ENCODE assay signal across 1 cellular context in genomic region chr3:196287405-196288140, GRCh38.
TF ChIP-seq lines count a peak whose summit lies in the region.

PCYT1A (minus strand) TSS chr3:196287726; CDS start chr3:196270531, 17,195 bp downstream.

TF ChIP-seq in HepG2, 621 proteins besides CTCF, POLR2A, EP300 and RAD21 (continued from another document and continues in another):
- TF ChIP-seq, protein P1, sequence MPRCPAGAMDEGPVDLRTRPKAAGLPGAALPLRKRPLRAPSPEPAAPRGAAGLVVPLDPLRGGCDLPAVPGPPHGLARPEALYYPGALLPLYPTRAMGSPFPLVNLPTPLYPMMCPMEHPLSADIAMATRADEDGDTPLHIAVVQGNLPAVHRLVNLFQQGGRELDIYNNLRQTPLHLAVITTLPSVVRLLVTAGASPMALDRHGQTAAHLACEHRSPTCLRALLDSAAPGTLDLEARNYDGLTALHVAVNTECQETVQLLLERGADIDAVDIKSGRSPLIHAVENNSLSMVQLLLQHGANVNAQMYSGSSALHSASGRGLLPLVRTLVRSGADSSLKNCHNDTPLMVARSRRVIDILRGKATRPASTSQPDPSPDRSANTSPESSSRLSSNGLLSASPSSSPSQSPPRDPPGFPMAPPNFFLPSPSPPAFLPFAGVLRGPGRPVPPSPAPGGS (CRISPR knock-in tag; IDR thresholded peaks at IDR 0.05) = peak; percentile 85; the same call in 1 of the 2 replicates
- TF ChIP-seq NFIB (CRISPR knock-in tag; IDR thresholded peaks at IDR 0.05; ENCODE audit: borderline replicate concordance) (no peak), ZNF788 (CRISPR knock-in tag; IDR thresholded peaks at IDR 0.05; ENCODE audit: borderline replicate concordance) (peak; percentile 85; the same call in 1 of the 2 replicates), ZNF143 (CRISPR knock-in tag; IDR thresholded peaks at IDR 0.05) (peak; percentile 32; the same call in 1 of the 2 replicates), FOXC1 (CRISPR knock-in tag; IDR thresholded peaks at IDR 0.05; ENCODE audit: borderline replicate concordance) (peak; percentile 33; the same call in 1 of the 2 replicates), MEIS1 (CRISPR knock-in tag; IDR thresholded peaks at IDR 0.05; ENCODE audit: borderline replicate concordance) (no peak; the same call in 1 of the 2 replicates), RFX1 (IDR thresholded peaks at IDR 0.05) (peak; percentile 45; the same call in 1 of the 2 replicates), ZNF619 (CRISPR knock-in tag; IDR thresholded peaks at IDR 0.05) (0 out of 2 replicates have a peak, but pooled peaks have one; percentile 79), ATAD3A (CRISPR knock-in tag; IDR thresholded peaks at IDR 0.05) (no peak), MXD1 (CRISPR knock-in tag; IDR thresholded peaks at IDR 0.05) (0 out of 2 replicates have a peak, but pooled peaks have one; percentile 46), ZBTB8A (CRISPR knock-in tag; IDR thresholded peaks at IDR 0.05; ENCODE audit: borderline replicate concordance, low read depth) (no peak), KAT7 (CRISPR knock-in tag; IDR thresholded peaks at IDR 0.05; ENCODE audit: borderline replicate concordance) (peak; percentile 85), ZNF232 (CRISPR knock-in tag; IDR thresholded peaks at IDR 0.05; ENCODE audit: borderline replicate concordance) (peak; percentile 68), SAFB2 (CRISPR knock-in tag; IDR thresholded peaks at IDR 0.05; ENCODE audit: borderline replicate concordance, low read depth) (no peak; the same call in 1 of the 2 replicates), TRIM24 (CRISPR knock-in tag; IDR thresholded peaks at IDR 0.05) (no peak), SIN3B (IDR thresholded peaks at IDR 0.05; ENCODE audit: low read length) (peak; percentile 56; the same call in 1 of the 2 replicates), ADNP (CRISPR knock-in tag; IDR thresholded peaks at IDR 0.05) (peak; percentile 28), SAP130 (CRISPR knock-in tag; IDR thresholded peaks at IDR 0.05; ENCODE audit: low read depth) (peak; percentile 95), ZNF781 (CRISPR knock-in tag; IDR thresholded peaks at IDR 0.05; ENCODE audit: borderline replicate concordance, not compliant biosample characterization) (peak; percentile 85), KMT2B (CRISPR knock-in tag; IDR thresholded peaks at IDR 0.05) (peak; percentile 92), NCOR1 (IDR thresholded peaks at IDR 0.05; ENCODE audit: borderline replicate concordance, low read length) (no peak; the same call in 1 of the 2 replicates), NBN (conservative IDR thresholded peaks at IDR 0.05) (no peak), TBX2 (CRISPR knock-in tag; IDR thresholded peaks at IDR 0.05; ENCODE audit: borderline replicate concordance) (peak; percentile 72), ZIK1 (CRISPR knock-in tag; IDR thresholded peaks at IDR 0.05; ENCODE audit: borderline replicate concordance, low read depth) (no peak; the same call in 1 of the 2 replicates), FOSL2 (CRISPR knock-in tag; IDR thresholded peaks at IDR 0.05) (no peak; the same call in 1 of the 2 replicates), FLYWCH1 (CRISPR knock-in tag; IDR thresholded peaks at IDR 0.05) (no peak; the same call in 1 of the 2 replicates), GFI1 (CRISPR knock-in tag; IDR thresholded peaks at IDR 0.05; ENCODE audit: borderline replicate concordance) (peak; percentile 41; the same call in 1 of the 2 replicates), SNAPC4 (CRISPR knock-in tag; IDR thresholded peaks at IDR 0.05) (no peak)
- TF ChIP-seq, protein P2, sequence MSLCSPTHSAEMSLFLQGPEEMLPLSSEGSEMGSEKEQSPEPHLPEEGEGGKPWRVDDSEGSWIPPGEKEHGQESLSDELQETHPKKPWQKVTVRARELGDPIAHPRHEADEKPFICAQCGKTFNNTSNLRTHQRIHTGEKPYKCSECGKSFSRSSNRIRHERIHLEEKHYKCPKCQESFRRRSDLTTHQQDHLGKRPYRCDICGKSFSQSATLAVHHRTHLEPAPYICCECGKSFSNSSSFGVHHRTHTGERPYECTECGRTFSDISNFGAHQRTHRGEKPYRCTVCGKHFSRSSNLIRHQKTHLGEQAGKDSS (CRISPR knock-in tag; IDR thresholded peaks at IDR 0.05; ENCODE audit: borderline replicate concordance, low read depth) = 0 out of 2 replicates have a peak, but pooled peaks have one; percentile 66
- TF ChIP-seq, protein P3, sequence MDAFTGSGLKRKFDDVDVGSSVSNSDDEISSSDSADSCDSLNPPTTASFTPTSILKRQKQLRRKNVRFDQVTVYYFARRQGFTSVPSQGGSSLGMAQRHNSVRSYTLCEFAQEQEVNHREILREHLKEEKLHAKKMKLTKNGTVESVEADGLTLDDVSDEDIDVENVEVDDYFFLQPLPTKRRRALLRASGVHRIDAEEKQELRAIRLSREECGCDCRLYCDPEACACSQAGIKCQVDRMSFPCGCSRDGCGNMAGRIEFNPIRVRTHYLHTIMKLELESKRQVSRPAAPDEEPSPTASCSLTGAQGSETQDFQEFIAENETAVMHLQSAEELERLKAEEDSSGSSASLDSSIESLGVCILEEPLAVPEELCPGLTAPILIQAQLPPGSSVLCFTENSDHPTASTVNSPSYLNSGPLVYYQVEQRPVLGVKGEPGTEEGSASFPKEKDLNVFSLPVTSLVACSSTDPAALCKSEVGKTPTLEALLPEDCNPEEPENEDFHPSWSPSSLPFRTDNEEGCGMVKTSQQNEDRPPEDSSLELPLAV (CRISPR knock-in tag; conservative IDR thresholded peaks at IDR 0.05; ENCODE audit: low read depth) = no peak; the same call in 1 of the 2 replicates
- TF ChIP-seq, protein P4, sequence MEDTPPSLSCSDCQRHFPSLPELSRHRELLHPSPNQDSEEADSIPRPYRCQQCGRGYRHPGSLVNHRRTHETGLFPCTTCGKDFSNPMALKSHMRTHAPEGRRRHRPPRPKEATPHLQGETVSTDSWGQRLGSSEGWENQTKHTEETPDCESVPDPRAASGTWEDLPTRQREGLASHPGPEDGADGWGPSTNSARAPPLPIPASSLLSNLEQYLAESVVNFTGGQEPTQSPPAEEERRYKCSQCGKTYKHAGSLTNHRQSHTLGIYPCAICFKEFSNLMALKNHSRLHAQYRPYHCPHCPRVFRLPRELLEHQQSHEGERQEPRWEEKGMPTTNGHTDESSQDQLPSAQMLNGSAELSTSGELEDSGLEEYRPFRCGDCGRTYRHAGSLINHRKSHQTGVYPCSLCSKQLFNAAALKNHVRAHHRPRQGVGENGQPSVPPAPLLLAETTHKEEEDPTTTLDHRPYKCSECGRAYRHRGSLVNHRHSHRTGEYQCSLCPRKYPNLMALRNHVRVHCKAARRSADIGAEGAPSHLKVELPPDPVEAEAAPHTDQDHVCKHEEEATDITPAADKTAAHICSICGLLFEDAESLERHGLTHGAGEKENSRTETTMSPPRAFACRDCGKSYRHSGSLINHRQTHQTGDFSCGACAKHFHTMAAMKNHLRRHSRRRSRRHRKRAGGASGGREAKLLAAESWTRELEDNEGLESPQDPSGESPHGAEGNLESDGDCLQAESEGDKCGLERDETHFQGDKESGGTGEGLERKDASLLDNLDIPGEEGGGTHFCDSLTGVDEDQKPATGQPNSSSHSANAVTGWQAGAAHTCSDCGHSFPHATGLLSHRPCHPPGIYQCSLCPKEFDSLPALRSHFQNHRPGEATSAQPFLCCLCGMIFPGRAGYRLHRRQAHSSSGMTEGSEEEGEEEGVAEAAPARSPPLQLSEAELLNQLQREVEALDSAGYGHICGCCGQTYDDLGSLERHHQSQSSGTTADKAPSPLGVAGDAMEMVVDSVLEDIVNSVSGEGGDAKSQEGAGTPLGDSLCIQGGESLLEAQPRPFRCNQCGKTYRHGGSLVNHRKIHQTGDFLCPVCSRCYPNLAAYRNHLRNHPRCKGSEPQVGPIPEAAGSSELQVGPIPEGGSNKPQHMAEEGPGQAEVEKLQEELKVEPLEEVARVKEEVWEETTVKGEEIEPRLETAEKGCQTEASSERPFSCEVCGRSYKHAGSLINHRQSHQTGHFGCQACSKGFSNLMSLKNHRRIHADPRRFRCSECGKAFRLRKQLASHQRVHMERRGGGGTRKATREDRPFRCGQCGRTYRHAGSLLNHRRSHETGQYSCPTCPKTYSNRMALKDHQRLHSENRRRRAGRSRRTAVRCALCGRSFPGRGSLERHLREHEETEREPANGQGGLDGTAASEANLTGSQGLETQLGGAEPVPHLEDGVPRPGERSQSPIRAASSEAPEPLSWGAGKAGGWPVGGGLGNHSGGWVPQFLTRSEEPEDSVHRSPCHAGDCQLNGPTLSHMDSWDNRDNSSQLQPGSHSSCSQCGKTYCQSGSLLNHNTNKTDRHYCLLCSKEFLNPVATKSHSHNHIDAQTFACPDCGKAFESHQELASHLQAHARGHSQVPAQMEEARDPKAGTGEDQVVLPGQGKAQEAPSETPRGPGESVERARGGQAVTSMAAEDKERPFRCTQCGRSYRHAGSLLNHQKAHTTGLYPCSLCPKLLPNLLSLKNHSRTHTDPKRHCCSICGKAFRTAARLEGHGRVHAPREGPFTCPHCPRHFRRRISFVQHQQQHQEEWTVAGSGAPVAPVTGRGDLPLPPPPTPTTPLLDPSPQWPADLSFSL (CRISPR knock-in tag; IDR thresholded peaks at IDR 0.05) = no peak
- TF ChIP-seq, protein P5, sequence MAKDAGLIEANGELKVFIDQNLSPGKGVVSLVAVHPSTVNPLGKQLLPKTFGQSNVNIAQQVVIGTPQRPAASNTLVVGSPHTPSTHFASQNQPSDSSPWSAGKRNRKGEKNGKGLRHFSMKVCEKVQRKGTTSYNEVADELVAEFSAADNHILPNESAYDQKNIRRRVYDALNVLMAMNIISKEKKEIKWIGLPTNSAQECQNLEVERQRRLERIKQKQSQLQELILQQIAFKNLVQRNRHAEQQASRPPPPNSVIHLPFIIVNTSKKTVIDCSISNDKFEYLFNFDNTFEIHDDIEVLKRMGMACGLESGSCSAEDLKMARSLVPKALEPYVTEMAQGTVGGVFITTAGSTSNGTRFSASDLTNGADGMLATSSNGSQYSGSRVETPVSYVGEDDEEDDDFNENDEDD (CRISPR knock-in tag; IDR thresholded peaks at IDR 0.05; ENCODE audit: borderline replicate concordance) = 0 out of 2 replicates have a peak, but pooled peaks have one; percentile 39
- TF ChIP-seq, protein P6, sequence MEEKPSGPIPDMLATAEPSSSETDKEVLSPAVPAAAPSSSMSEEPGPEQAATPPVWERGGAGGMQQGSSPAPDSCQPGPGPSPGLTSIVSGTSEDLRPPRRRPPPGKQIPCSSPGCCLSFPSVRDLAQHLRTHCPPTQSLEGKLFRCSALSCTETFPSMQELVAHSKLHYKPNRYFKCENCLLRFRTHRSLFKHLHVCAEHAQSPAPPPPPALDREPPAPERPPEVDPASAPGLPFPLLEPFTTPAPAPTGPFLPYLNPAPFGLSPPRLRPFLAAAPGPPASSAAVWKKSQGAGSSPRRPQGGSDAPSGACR (CRISPR knock-in tag; IDR thresholded peaks at IDR 0.05) = no peak
